ENCODE assay signal across 15 cellular contexts in the genomic region with DNA sequence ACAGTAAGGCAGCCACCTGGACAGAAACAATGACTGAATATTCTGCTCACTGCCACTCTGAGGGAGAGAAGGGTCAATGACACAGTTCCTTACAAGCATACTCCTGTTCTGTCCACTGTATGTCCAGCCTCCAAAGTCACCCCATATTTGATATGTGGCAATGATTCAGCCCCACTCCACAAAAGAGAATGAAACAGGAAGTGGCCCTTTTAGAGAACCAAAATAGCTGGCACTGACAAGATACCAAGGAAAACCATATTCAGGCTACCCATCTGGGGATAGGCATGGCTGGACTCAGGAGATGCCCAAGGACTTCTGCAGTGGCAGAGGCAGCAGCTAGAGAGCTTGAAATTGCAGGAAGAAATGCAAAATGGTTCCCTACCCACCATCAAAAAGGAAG. TPM values are rescaled to one million over a fixed set of nuclear protein-coding genes. Genes with fewer than 3 reads are reported as not detected.
"Had no signal": no experiment of that assay in that cellular context is flagged by ENCODE, and none has a peak within 500 bp of the region (broad histone marks: within the 10 kb centered on the region; RNA-seq: fewer than 3 reads in every experiment).

No MANE protein-coding gene starts in this region.

- H3K27me3 Mint-ChIP-seq: activated CD4-positive, alpha-beta memory T cell treated with anti-CD3 and anti-CD28 coated beads, Interleukin-2, amount 10 ng/mL, durations not matched to agents 7 days and 5 days; activated naive CD4-positive, alpha-beta T cell treated with anti-CD3 and anti-CD28 coated beads, Interleukin-2, amount 50 U/mL, for 24 hours; brain; central memory CD8-positive, alpha-beta T cell had no signal

- H3K36me3 Mint-ChIP-seq: activated naive CD4-positive, alpha-beta T cell treated with anti-CD3 and anti-CD28 coated beads, Interleukin-2, amount 50 U/mL, for 24 hours; brain had no signal

- H3K4me1 ChIP-seq: transverse colon had no signal

- H3K9me3 Mint-ChIP-seq: activated CD4-positive, alpha-beta memory T cell treated with anti-CD3 and anti-CD28 coated beads, Interleukin-2, amount 10 ng/mL, durations not matched to agents 7 days and 5 days; activated naive CD4-positive, alpha-beta T cell treated with anti-CD3 and anti-CD28 coated beads, Interleukin-2, amount 50 U/mL, for 24 hours; brain; central memory CD8-positive, alpha-beta T cell; nephron had no signal

- H3K36me3 ChIP-seq: transverse colon had no signal

- DNase-seq: activated CD4-positive, alpha-beta memory T cell treated with anti-CD3 and anti-CD28 coated beads, Interleukin-2, amount 10 ng/mL, durations not matched to agents 7 days and 5 days; activated effector memory CD4-positive, alpha-beta T cell treated with Interleukin-2 at 50 U/mL for 16 hours; dermis blood vessel endothelial cell; hypothalamus; kidney glomerular epithelial cell; mesendoderm; stimulated activated CD4-positive, alpha-beta T cell treated with anti-CD3 and anti-CD28 coated beads, Interleukin-12 subunit alpha, Interleukin-12 subunit beta, amount 100 ng/mL, for 4 hours; stimulated activated naive CD4-positive, alpha-beta T cell; substantia nigra; transverse colon had no signal

- H3K4me3 ChIP-seq: transverse colon had no signal

- H3K9me3 ChIP-seq: transverse colon had no signal

- H3K27ac Mint-ChIP-seq: activated CD4-positive, alpha-beta memory T cell treated with anti-CD3 and anti-CD28 coated beads, Interleukin-2, amount 10 ng/mL, durations not matched to agents 7 days and 5 days; activated naive CD4-positive, alpha-beta T cell treated with anti-CD3 and anti-CD28 coated beads, Interleukin-2, amount 50 U/mL, for 24 hours; brain; nephron had no signal

- H3K27ac ChIP-seq: transverse colon had no signal

- H3K4me3 Mint-ChIP-seq: activated CD4-positive, alpha-beta memory T cell treated with anti-CD3 and anti-CD28 coated beads, Interleukin-2, amount 10 ng/mL, durations not matched to agents 7 days and 5 days; activated naive CD4-positive, alpha-beta T cell treated with anti-CD3 and anti-CD28 coated beads, Interleukin-2, amount 50 U/mL, for 24 hours; brain; central memory CD8-positive, alpha-beta T cell; nephron had no signal

- H3K27me3 ChIP-seq: transverse colon had no signal

- H3K4me1 Mint-ChIP-seq: activated naive CD4-positive, alpha-beta T cell treated with anti-CD3 and anti-CD28 coated beads, Interleukin-2, amount 50 U/mL, for 24 hours; brain; central memory CD8-positive, alpha-beta T cell; nephron had no signal

RNA-seq across cellular contexts. Expression of a gene that starts 12.8 kb away (rescaled TPM):
- total RNA-seq: activated CD4-positive, alpha-beta memory T cell treated with anti-CD3 and anti-CD28 coated beads, Interleukin-2, amount 10 ng/mL, durations not matched to agents 7 days and 5 days; dermis blood vessel endothelial cell; fibroblast of villous mesenchyme had no signal
